ENCODE assay signal across 8 cellular contexts in genomic region chr1:32973458-32973857, GRCh38. TPM values are rescaled to one million over a fixed set of nuclear protein-coding genes. Genes with fewer than 3 reads are reported as not detected.
DNase-seq lines count a peak whose midpoint lies in the region; ATAC-seq and TF ChIP-seq lines count a peak whose summit lies in the region.
"Not testable (repeated sequence)": the region's sequence is repeated elsewhere in the genome, so short reads cannot be mapped to it uniquely, and the experiment has no call there.

No MANE protein-coding gene starts in this region.

- not testable (repeated sequence) for H3K79me2 ChIP-seq in PC-9 (ENCODE audit: low read depth)

- not testable (repeated sequence) for H3K9me3 Mint-ChIP-seq in Calu3 (ENCODE audit: low read depth, unreplicated experiment); activated naive CD8-positive, alpha-beta T cell treated with anti-CD3 and anti-CD28 coated beads, Interleukin-2, amount 50 U/mL, for 24 hours; nephron

- not testable (repeated sequence) for BruUV-seq in Calu3 (replicated peaks; lab: Mats Ljungman, UMichigan); PC-9 (replicated peaks; lab: Mats Ljungman, UMichigan)

- H3K27me3 ChIP-seq in PC-9 (ENCODE audit: insufficient read depth, low read depth); dorsolateral prefrontal cortex; vagina: not testable (repeated sequence)
- peaks cover 0 to 24% (median 0%) of the 10 kb centered on the region in 7 donors for H3K27me3 ChIP-seq in heart right ventricle

- not testable (repeated sequence) for H4K20me1 ChIP-seq in PC-9 (ENCODE audit: insufficient read depth)

- not testable (repeated sequence) for H3K9me2 ChIP-seq in PC-9 (ENCODE audit: insufficient read depth)

- H3K4me3 Mint-ChIP-seq in Calu3 (ENCODE audit: low read depth, unreplicated experiment): peak overlapping the region; percentile 60
- H3K4me3 Mint-ChIP-seq in activated naive CD8-positive, alpha-beta T cell treated with anti-CD3 and anti-CD28 coated beads, Interleukin-2, amount 50 U/mL, for 24 hours: peak overlapping the region; percentile 60
- H3K4me3 Mint-ChIP-seq in nephron: peak overlapping the region in 2 of 3 experiments; percentile 63 to 85

- not testable (repeated sequence) for H3K27ac Mint-ChIP-seq in Calu3 (ENCODE audit: unreplicated experiment); activated naive CD8-positive, alpha-beta T cell treated with anti-CD3 and anti-CD28 coated beads, Interleukin-2, amount 50 U/mL, for 24 hours; nephron

- peaks cover 10% of the 10 kb centered on the region for H3K36me3 Mint-ChIP-seq in Calu3 (ENCODE audit: insufficient read depth, unreplicated experiment)
- not testable (repeated sequence) for H3K36me3 Mint-ChIP-seq in activated naive CD8-positive, alpha-beta T cell treated with anti-CD3 and anti-CD28 coated beads, Interleukin-2, amount 50 U/mL, for 24 hours (ENCODE audit: low read depth); nephron (ENCODE audit: low read depth)

- not testable (repeated sequence) for ATAC-seq in activated naive CD8-positive, alpha-beta T cell treated with anti-CD3 and anti-CD28 coated beads, Interleukin-2, amount 50 U/mL, for 24 hours; heart right ventricle

- H3K4me1 ChIP-seq in PC-9 (replicated peaks; ENCODE audit: insufficient read depth) (peaks cover 25% of the 10 kb centered on the region), heart right ventricle (peaks cover 0 to 21% (median 8%) of the 10 kb centered on the region in 9 donors), vagina (peaks cover 11% of the 10 kb centered on the region)

- not testable (repeated sequence) for TF ChIP-seq CTCF in Calu3 (IDR thresholded peaks at IDR 0.05; ENCODE audit: unreplicated experiment); PC-9 (conservative IDR thresholded peaks at IDR 0.05); dorsolateral prefrontal cortex (IDR thresholded peaks at IDR 0.05 in 54 of 56, conservative IDR thresholded peaks at IDR 0.05 in 2 of 56; ENCODE audit: low read depth in 1 of 56, partially characterized antibody in 56 of 56); heart right ventricle (IDR thresholded peaks at IDR 0.05); nephron (IDR thresholded peaks at IDR 0.05; ENCODE audit: unreplicated experiment in 3 of 3); vagina (IDR thresholded peaks at IDR 0.05)

- 36 to 59% methylated on average over 4 of the region's 6 CpGs for WGBS in heart right ventricle, 2 donors

- not testable (repeated sequence) for H2AFZ ChIP-seq in PC-9

- peak overlapping the region; percentile 100; the same call in 1 of the 2 replicates for H3K4me2 ChIP-seq in PC-9

- H3K36me3 ChIP-seq in PC-9 (ENCODE audit: low read depth); heart right ventricle; vagina: not testable (repeated sequence)

- DNase-seq in Calu3; PC-9; activated naive CD8-positive, alpha-beta T cell treated with anti-CD3 and anti-CD28 coated beads, Interleukin-2, amount 50 U/mL, for 24 hours; dorsolateral prefrontal cortex; heart right ventricle; vagina (ENCODE audit: extremely low spot score in 2 of 2): not testable (repeated sequence)

- H3K4me3 ChIP-seq in PC-9 (peak overlapping the region; percentile 80; the same call in 1 of the 2 replicates), dorsolateral prefrontal cortex (peak overlapping the region in 58 of 59 donors; percentile 53 to 96 (median 73)), heart right ventricle (peak overlapping the region in 9 of 10 donors; percentile 43 to 77 (median 63)), skin epidermis (peak overlapping the region in 4 of 7 experiments; percentile 35 to 49 (median 40)), vagina (peak overlapping the region in 1 of 2 donors; percentile 55)

- CTCF ChIA-PET in Calu3 (lab: Charles Lee): interaction anchor here (0.7 to 1.5 kb wide), 3 partner anchors 10 to 34 kb away, joined by 3 to 4 read pairs (median 3); no protein-coding TSS in a partner anchor
- CTCF ChIA-PET in PC-9 (lab: Charles Lee): not testable (repeated sequence)

- intact Hi-C loops in Calu3 (cut with micrococcal nuclease; ENCODE audit: unreplicated experiment); PC-9 (cut with micrococcal nuclease; ENCODE audit: unreplicated experiment); dorsolateral prefrontal cortex (cut with DNase I); heart right ventricle (cut with DNase I); vagina (cut with DNase I): not testable (repeated sequence)

- H3K4me1 Mint-ChIP-seq in Calu3 (ENCODE audit: low read depth, unreplicated experiment) (peaks cover 18% of the 10 kb centered on the region), nephron (peaks cover 14% of the 10 kb centered on the region)
- peaks cover 14% of the 10 kb centered on the region for H3K4me1 Mint-ChIP-seq in activated naive CD8-positive, alpha-beta T cell treated with anti-CD3 and anti-CD28 coated beads, Interleukin-2, amount 50 U/mL, for 24 hours

- H3K27ac ChIP-seq in PC-9, heart right ventricle: not testable (repeated sequence)
- H3K27ac ChIP-seq in dorsolateral prefrontal cortex (peak overlapping the region in 11 of 59 donors; percentile 46 to 86 (median 69)), skin epidermis (peak overlapping the region in 3 of 21 experiments; percentile 61 to 77 (median 69)), vagina (peak overlapping the region; percentile 56)

- TF ChIP-seq POLR2A in vagina (IDR thresholded peaks at IDR 0.05): not testable (repeated sequence)

- POLR2A ChIA-PET in PC-9 (lab: Charles Lee; ENCODE audit: unreplicated experiment): not testable (repeated sequence)

- H3K27me3 Mint-ChIP-seq in Calu3 (ENCODE audit: unreplicated experiment): peaks cover 11% of the 10 kb centered on the region
- H3K27me3 Mint-ChIP-seq in activated naive CD8-positive, alpha-beta T cell treated with anti-CD3 and anti-CD28 coated beads, Interleukin-2, amount 50 U/mL, for 24 hours: peaks cover 25% of the 10 kb centered on the region
- H3K27me3 Mint-ChIP-seq in nephron (ENCODE audit: low read depth): peaks cover 31% of the 10 kb centered on the region

- peaks cover 34% of the 10 kb centered on the region for H3F3A ChIP-seq in PC-9 (ENCODE audit: insufficient read depth, low read depth)

- not testable (repeated sequence) for H3K9me3 ChIP-seq in PC-9 (ENCODE audit: insufficient read depth, low read depth); heart right ventricle; vagina

RNA-seq across cellular contexts. Expression of gene RNF19B, which starts 8.8 kb away (rescaled TPM):
- total RNA-seq in Calu3 (2022) (21.5 and 23.2 TPM in 2 replicates), PC-9 (2021) (25.4 and 25.5 TPM in 2 replicates), dorsolateral prefrontal cortex (10 to 100 TPM; 19.7 to 42.6 (median 28.7) TPM), heart right ventricle (10 to 100 TPM; 10.2 to 36.9 (median 13.8) TPM), vagina (24.6 TPM)
- 1 to 10 TPM; 1.1 to 7.0 TPM for polyA plus RNA-seq in heart right ventricle
